In genomic region chr2:161223139-161223732, GRCh38 we compare ENCODE assay signal across 9 cellular contexts.
A peak's percentile ranks its signal among the peaks of the same experiment; 100 is the strongest.
DNase-seq lines count a peak whose midpoint lies in the region; ATAC-seq and TF ChIP-seq lines count a peak whose summit lies in the region.
"Had no signal": no experiment of that assay in that cellular context is flagged by ENCODE, and none has a peak within 500 bp of the region (broad histone marks: within the 10 kb centered on the region; RNA-seq: fewer than 3 reads in every experiment).

No MANE protein-coding gene starts in this region.

- TF ChIP-seq CTCF in HFFc6 (IDR thresholded peaks at IDR 0.05) (peak; percentile 90), choroid plexus epithelial cell (conservative IDR thresholded peaks at IDR 0.05; ENCODE audit: low read depth, low read length) (peak; percentile 62)

- peak; percentile 44 for ATAC-seq in activated CD4-positive, alpha-beta T cell treated with anti-CD3 and anti-CD28 coated beads for 36 hours

- POLR2A ChIA-PET in activated CD4-positive, alpha-beta T cell treated with anti-CD3 and anti-CD28 coated beads for 36 hours (lab: Charles Lee): no interaction called here

- H3K4me3 ChIP-seq in choroid plexus epithelial cell (ENCODE audit: low read depth, low read length): no peak overlapping the region

- H3K4me3 Mint-ChIP-seq in activated CD4-positive, alpha-beta T cell treated with anti-CD3 and anti-CD28 coated beads for 36 hours: no peak overlapping the region
- H3K4me3 Mint-ChIP-seq in HFFc6: no peak overlapping the region
- H3K4me3 Mint-ChIP-seq in T-helper 2 cell treated with Interferon-gamma antibody and Interleukin-4, amounts not matched to agents 5 μg/mL and 100 μg/mL, for 36 hours: no peak overlapping the region
- H3K4me3 Mint-ChIP-seq: activated naive CD4-positive, alpha-beta T cell treated with anti-CD3 and anti-CD28 coated beads, Interleukin-2, amount 50 U/mL, for 24 hours had no signal

- H3K27ac Mint-ChIP-seq in activated CD4-positive, alpha-beta T cell treated with anti-CD3 and anti-CD28 coated beads for 36 hours: no peak overlapping the region
- no peak overlapping the region for H3K27ac Mint-ChIP-seq in HFFc6
- H3K27ac Mint-ChIP-seq in T-helper 2 cell treated with Interferon-gamma antibody and Interleukin-4, amounts not matched to agents 5 μg/mL and 100 μg/mL, for 36 hours: no peak overlapping the region
- H3K27ac Mint-ChIP-seq: activated naive CD4-positive, alpha-beta T cell treated with anti-CD3 and anti-CD28 coated beads, Interleukin-2, amount 50 U/mL, for 24 hours had no signal

- H3K36me3 Mint-ChIP-seq in activated CD4-positive, alpha-beta T cell treated with anti-CD3 and anti-CD28 coated beads for 36 hours (ENCODE audit: low read depth): peaks cover 24% of the 10 kb centered on the region
- H3K36me3 Mint-ChIP-seq in HFFc6 (ENCODE audit: low read depth): peaks cover 7% of the 10 kb centered on the region
- H3K36me3 Mint-ChIP-seq in T-helper 2 cell treated with Interferon-gamma antibody and Interleukin-4, amounts not matched to agents 5 μg/mL and 100 μg/mL, for 36 hours (ENCODE audit: low read depth): peaks cover 32% of the 10 kb centered on the region

- H3K9me3 Mint-ChIP-seq in activated CD4-positive, alpha-beta T cell treated with anti-CD3 and anti-CD28 coated beads for 36 hours (ENCODE audit: low read depth): no peaks in the 10 kb centered on the region
- H3K9me3 Mint-ChIP-seq in HFFc6: no peaks in the 10 kb centered on the region
- H3K9me3 Mint-ChIP-seq in T-helper 2 cell treated with Interferon-gamma antibody and Interleukin-4, amounts not matched to agents 5 μg/mL and 100 μg/mL, for 36 hours: no peaks in the 10 kb centered on the region
- H3K9me3 Mint-ChIP-seq: activated naive CD4-positive, alpha-beta T cell treated with anti-CD3 and anti-CD28 coated beads, Interleukin-2, amount 50 U/mL, for 24 hours had no signal

- intact Hi-C loops in activated CD4-positive, alpha-beta T cell treated with anti-CD3 and anti-CD28 coated beads for 36 hours (cut with DNase I, micrococcal nuclease): loop anchor here (1.0 kb wide), 1 partner anchor 50 kb away; no protein-coding TSS in a partner anchor

- no peaks in the 10 kb centered on the region for H3K27me3 Mint-ChIP-seq in activated CD4-positive, alpha-beta T cell treated with anti-CD3 and anti-CD28 coated beads for 36 hours
- no peaks in the 10 kb centered on the region for H3K27me3 Mint-ChIP-seq in HFFc6 (ENCODE audit: insufficient read depth)
- H3K27me3 Mint-ChIP-seq in T-helper 2 cell treated with Interferon-gamma antibody and Interleukin-4, amounts not matched to agents 5 μg/mL and 100 μg/mL, for 36 hours (ENCODE audit: low read depth): no peaks in the 10 kb centered on the region
- H3K27me3 Mint-ChIP-seq: activated naive CD4-positive, alpha-beta T cell treated with anti-CD3 and anti-CD28 coated beads, Interleukin-2, amount 50 U/mL, for 24 hours had no signal

- CTCF ChIA-PET in activated CD4-positive, alpha-beta T cell treated with anti-CD3 and anti-CD28 coated beads for 36 hours (lab: Charles Lee): interaction anchor here (0.6 to 5.8 kb wide), 33 partner anchors 8 to 1132 kb away, joined by 3 to 81 read pairs (median 4); partner anchors contain the start of gene PSMD14

- no peak for DNase-seq in activated CD4-positive, alpha-beta T cell treated with anti-CD3 and anti-CD28 coated beads for 36 hours
- no peak for DNase-seq in activated CD4-positive, alpha-beta T cell treated with anti-CD3 and anti-CD28 coated beads for 48 hours
- DNase-seq in HFFc6: peak; percentile 50
- DNase-seq in NCI-H526 treated with DMSO at 0.1 percent for 48 hours (lab: John Stamatoyannopoulos, UW): peak; percentile 29
- peak; percentile 79 for DNase-seq in choroid plexus epithelial cell (ENCODE audit: low read depth)
- DNase-seq in myocyte (ENCODE audit: low read depth): peak; percentile 46
- no peak for DNase-seq in NCI-H524 treated with DMSO at 0.1 percent for 48 hours (lab: John Stamatoyannopoulos, UW)
- no peak for DNase-seq in T-helper 2 cell treated with Interferon-gamma antibody and Interleukin-4, amounts not matched to agents 5 μg/mL and 100 μg/mL, for 36 hours (ENCODE audit: low spot score)

- H3K4me1 Mint-ChIP-seq in activated CD4-positive, alpha-beta T cell treated with anti-CD3 and anti-CD28 coated beads for 36 hours: no peaks in the 10 kb centered on the region
- peaks cover 16% of the 10 kb centered on the region for H3K4me1 Mint-ChIP-seq in HFFc6 (ENCODE audit: low read depth)
- peaks cover 1% of the 10 kb centered on the region for H3K4me1 Mint-ChIP-seq in T-helper 2 cell treated with Interferon-gamma antibody and Interleukin-4, amounts not matched to agents 5 μg/mL and 100 μg/mL, for 36 hours (ENCODE audit: low read depth)

Comparison
In these comparisons a context has a peak if more than half of its experiments do, and no peak if none do; other contexts are left out.
1. DNase-seq: peak in HFFc6 (single experiment), NCI-H526 treated with DMSO at 0.1 percent for 48 hours (single experiment), choroid plexus epithelial cell (single experiment) and myocyte (single experiment); none in activated CD4-positive, alpha-beta T cell treated with anti-CD3 and anti-CD28 coated beads for 36 hours (single experiment), activated CD4-positive, alpha-beta T cell treated with anti-CD3 and anti-CD28 coated beads for 48 hours (single experiment), NCI-H524 treated with DMSO at 0.1 percent for 48 hours (single experiment) and T-helper 2 cell treated with Interferon-gamma antibody and Interleukin-4, amounts not matched to agents 5 μg/mL and 100 μg/mL, for 36 hours (single experiment).